Comparison of ENCODE assay signal across 9 cellular contexts in genomic region chr1:40699787-40700186, GRCh38. TPM values are rescaled to one million over a fixed set of nuclear protein-coding genes. Genes with fewer than 3 reads are reported as not detected.
DNase-seq lines count a peak whose midpoint lies in the region; ATAC-seq and TF ChIP-seq lines count a peak whose summit lies in the region.
"Had no signal": no experiment of that assay in that cellular context is flagged by ENCODE, and none has a peak within 500 bp of the region (broad histone marks: within the 10 kb centered on the region; RNA-seq: fewer than 3 reads in every experiment).

No MANE protein-coding gene starts in this region.

- no peak overlapping the region for H2AFZ ChIP-seq in MM.1S (ENCODE audit: low read length)

- no peak overlapping the region for H3K27ac ChIP-seq in MM.1S (ENCODE audit: low read length)

- H3K27me3 Mint-ChIP-seq in activated CD4-positive, alpha-beta memory T cell treated with anti-CD3 and anti-CD28 coated beads for 36 hours: no peaks in the 10 kb centered on the region

- H3K27ac Mint-ChIP-seq in activated CD4-positive, alpha-beta memory T cell treated with anti-CD3 and anti-CD28 coated beads for 36 hours: peak overlapping the region; percentile 69

- no peak overlapping the region for H3K4me2 ChIP-seq in MM.1S (ENCODE audit: low read depth, low read length)

- no peaks in the 10 kb centered on the region for H3K9me2 ChIP-seq in MM.1S (replicated peaks; ENCODE audit: insufficient read depth, low read length)

- H3K4me1 ChIP-seq in MM.1S (ENCODE audit: low read length): no peaks in the 10 kb centered on the region

- no peak for TF ChIP-seq CTCF in MM.1S (IDR thresholded peaks at IDR 0.05; ENCODE audit: low read length)

- H3K79me2 ChIP-seq in MM.1S (ENCODE audit: low read length): peaks cover 100% of the 10 kb centered on the region

- POLR2A ChIA-PET in activated CD4-positive, alpha-beta memory T cell treated with anti-CD3 and anti-CD28 coated beads for 36 hours (lab: Charles Lee): interaction anchor here (2.9 kb wide), 1 partner anchor 8 kb away, joined by 15 read pairs; the partner anchor contains the start of gene NFYC

- no peaks in the 10 kb centered on the region for H3K9me3 ChIP-seq in MM.1S (replicated peaks; ENCODE audit: insufficient read depth, low read length)

- no peaks in the 10 kb centered on the region for H3F3A ChIP-seq in MM.1S (ENCODE audit: insufficient read depth, low read length)

- H3K36me3 Mint-ChIP-seq in activated CD4-positive, alpha-beta memory T cell treated with anti-CD3 and anti-CD28 coated beads for 36 hours: peaks cover 15% of the 10 kb centered on the region

- H4K20me1 ChIP-seq in MM.1S (ENCODE audit: insufficient read depth, low read length): 0 out of 2 replicates have a peak, but pooled peaks cover 3% of the 10 kb centered on the region

- no peak overlapping the region for H3K9ac ChIP-seq in MM.1S (ENCODE audit: low read length)

- H3K4me3 ChIP-seq in MM.1S (ENCODE audit: low read length): no peak overlapping the region

- no peak overlapping the region for H3K4me3 Mint-ChIP-seq in activated CD4-positive, alpha-beta memory T cell treated with anti-CD3 and anti-CD28 coated beads for 36 hours

- H3K36me3 ChIP-seq in MM.1S (replicated peaks; ENCODE audit: insufficient read depth, low read length): no peaks in the 10 kb centered on the region; the same call in 1 of the 2 replicates

- no peaks in the 10 kb centered on the region for H3K9me3 Mint-ChIP-seq in activated CD4-positive, alpha-beta memory T cell treated with anti-CD3 and anti-CD28 coated beads for 36 hours

- intact Hi-C loops in activated CD4-positive, alpha-beta memory T cell treated with anti-CD3 and anti-CD28 coated beads for 36 hours (cut with micrococcal nuclease): loop anchor here (2.0 to 10.0 kb wide), 2 partner anchors 65 to 245 kb away; partner anchors contain the start of gene ZFP69B
- intact Hi-C loops in cardiac septum (cut with DNase I): no loop called here

- CTCF ChIA-PET in activated CD4-positive, alpha-beta memory T cell treated with anti-CD3 and anti-CD28 coated beads for 36 hours (lab: Charles Lee): interaction anchor here (1.2 kb wide), 1 partner anchor 167 kb away, joined by 3 read pairs; no protein-coding TSS in a partner anchor

- no peaks in the 10 kb centered on the region for H3K27me3 ChIP-seq in MM.1S (replicated peaks; ENCODE audit: insufficient read depth, low read length)

- ATAC-seq in GM19035 (IDR thresholded peaks at IDR 0.05; ENCODE audit: unreplicated experiment): peak; percentile 77
- peak; percentile 82 for ATAC-seq in HG02973 (IDR thresholded peaks at IDR 0.05; ENCODE audit: unreplicated experiment)

- DNase-seq in ELR (ENCODE audit: low read depth) (peak; percentile 27), D341Med (ENCODE audit: low spot score) (no peak), MM.1S (no peak), cardiac septum (ENCODE audit: low spot score) (no peak), NCI-H2196 treated with DMSO at 0.1 percent for 48 hours (lab: John Stamatoyannopoulos, UW; ENCODE audit: unreplicated experiment) (no peak)
- peak; percentile 23 for DNase-seq in activated CD4-positive, alpha-beta memory T cell treated with anti-CD3 and anti-CD28 coated beads for 36 hours
- DNase-seq: amygdala had no signal

- H3K4me1 Mint-ChIP-seq in activated CD4-positive, alpha-beta memory T cell treated with anti-CD3 and anti-CD28 coated beads for 36 hours (ENCODE audit: low read depth): peaks cover 81% of the 10 kb centered on the region

RNA-seq across cellular contexts. Expression of gene NFYC, which starts 8.3 kb away (rescaled TPM):
- total RNA-seq in activated CD4-positive, alpha-beta memory T cell treated with anti-CD3 and anti-CD28 coated beads for 36 hours: 10 to 100 TPM; 52.6 to 61.7 TPM
- total RNA-seq in cardiac septum: 61.7 TPM

RNA-seq across cellular contexts. Expression of gene RIMS3, which starts 34.3 kb away (rescaled TPM):
- total RNA-seq in activated CD4-positive, alpha-beta memory T cell treated with anti-CD3 and anti-CD28 coated beads for 36 hours: 1 to 10 TPM; 3.7 to 4.0 TPM
- 0.67 TPM for total RNA-seq in cardiac septum

Comparison
In these comparisons a context has a peak if more than half of its experiments do, and no peak if none do; other contexts are left out.
1. DNase-seq: peak in ELR (single experiment) and activated CD4-positive, alpha-beta memory T cell treated with anti-CD3 and anti-CD28 coated beads for 36 hours (single experiment); none in D341Med (single experiment), MM.1S (single experiment), cardiac septum (single experiment) and NCI-H2196 treated with DMSO at 0.1 percent for 48 hours (single experiment).